In the genomic region with DNA sequence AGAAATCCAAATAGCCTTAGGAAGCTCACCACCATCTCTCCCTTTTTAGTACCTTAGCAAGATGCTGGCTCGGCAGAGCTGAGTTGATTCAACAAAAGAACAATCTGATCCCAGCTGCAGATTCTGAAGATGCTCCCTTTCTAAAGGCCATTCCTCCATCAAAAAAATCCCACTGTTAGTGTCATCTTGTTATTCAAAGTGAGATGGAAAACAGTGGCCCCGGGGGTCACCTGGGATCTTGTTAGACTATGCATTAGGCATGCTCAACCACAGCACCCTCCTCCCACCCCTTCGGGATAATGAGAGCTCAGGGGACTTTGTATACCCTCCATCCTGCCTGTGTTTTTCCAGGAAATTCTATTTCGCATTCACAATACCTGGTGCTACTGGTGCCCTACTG, we compare ENCODE assay signal across 1 cellular context.
TF ChIP-seq lines count a peak whose summit lies in the region.

No MANE protein-coding gene starts in this region.

TF ChIP-seq in endothelial cell of umbilical vein, 7 proteins besides CTCF, POLR2A, EP300 and RAD21:
- TF ChIP-seq EZH2 (IDR thresholded peaks at IDR 0.05; ENCODE audit: borderline replicate concordance, low read depth, low read length, severe bottlenecking) = no peak
- no peak for TF ChIP-seq JUN (IDR thresholded peaks at IDR 0.05; ENCODE audit: borderline replicate concordance, insufficient read depth, insufficient read length, low read depth)
- TF ChIP-seq, protein P1, sequence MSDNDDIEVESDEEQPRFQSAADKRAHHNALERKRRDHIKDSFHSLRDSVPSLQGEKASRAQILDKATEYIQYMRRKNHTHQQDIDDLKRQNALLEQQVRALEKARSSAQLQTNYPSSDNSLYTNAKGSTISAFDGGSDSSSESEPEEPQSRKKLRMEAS (IDR thresholded peaks at IDR 0.05; ENCODE audit: insufficient read depth, insufficient read length) = no peak
- TF ChIP-seq GATA2 (IDR thresholded peaks at IDR 0.05; ENCODE audit: insufficient read depth, insufficient read length, low read depth, low read length) = no peak
- no peak for TF ChIP-seq FOS (IDR thresholded peaks at IDR 0.05; ENCODE audit: borderline replicate concordance, insufficient read depth, low read length)
- no peak for TF ChIP-seq POLR2AphosphoS5 (IDR thresholded peaks at IDR 0.05; ENCODE audit: insufficient read depth, low read depth, low read length)
- no peak for TF ChIP-seq MYC (IDR thresholded peaks at IDR 0.05; ENCODE audit: low read depth, low read length)
